ENCODE assay signal across 8 cellular contexts in genomic region chr14:68824517-68825347, GRCh38. TPM values are rescaled to one million over a fixed set of nuclear protein-coding genes. Genes with fewer than 3 reads are reported as not detected.
DNase-seq lines count a peak whose midpoint lies in the region; TF ChIP-seq lines count a peak whose summit lies in the region.

No MANE protein-coding gene starts in this region.

- H3K27me3 Mint-ChIP-seq in CD4-positive, alpha-beta memory T cell = no peaks in the 10 kb centered on the region

- H3K27ac ChIP-seq in colonic mucosa = no peak overlapping the region
- peak overlapping the region; percentile 86 to 90 for H3K27ac ChIP-seq in liver (ENCODE audit: low read depth in 1 of 2, low read length in 2 of 2)
- H3K27ac ChIP-seq in CD4-positive, alpha-beta memory T cell (ENCODE audit: low read depth, low read length) = no peak overlapping the region

- POLR2A ChIA-PET in CD4-positive, alpha-beta memory T cell (lab: Charles Lee; ENCODE audit: partially characterized antibody) = interaction anchor here (26.7 kb wide), 1 partner anchor 36 kb away, joined by 1973 read pairs; the partner anchor contains the start of gene ZFP36L1

- H3K9me3 ChIP-seq in colonic mucosa = no peaks in the 10 kb centered on the region
- H3K9me3 ChIP-seq in liver (ENCODE audit: control insufficient read depth in 4 of 4, low read length in 3 of 4) = no peaks in the 10 kb centered on the region
- H3K9me3 ChIP-seq in CD4-positive, alpha-beta memory T cell (ENCODE audit: control insufficient read depth in 1 of 2, low read length in 2 of 2) = no peaks in the 10 kb centered on the region

- DNase-seq in DMS153 treated with DMSO at 0.1 percent for 48 hours (lab: John Stamatoyannopoulos, UW; ENCODE audit: unreplicated experiment) = peak; percentile 48
- DNase-seq in HFF-Myc (ENCODE audit: extremely low read depth, low read depth) = peak; percentile 58
- DNase-seq in RKO (ENCODE audit: low spot score) = peak; percentile 91
- DNase-seq in colonic mucosa = peak; percentile 92
- DNase-seq in superior temporal gyrus (ENCODE audit: extremely low spot score) = peak; percentile 69
- no peak for DNase-seq in CD4-positive, alpha-beta memory T cell
- no peak for DNase-seq in T-helper 2 cell

- TF ChIP-seq RAD21 in liver (IDR thresholded peaks at IDR 0.05) = peak; percentile 86 to 88

- no peak overlapping the region for H3K4me3 Mint-ChIP-seq in CD4-positive, alpha-beta memory T cell

- H3K9me3 Mint-ChIP-seq in CD4-positive, alpha-beta memory T cell = no peaks in the 10 kb centered on the region

- H3K4me1 ChIP-seq in colonic mucosa = no peaks in the 10 kb centered on the region
- H3K4me1 ChIP-seq in liver (ENCODE audit: control insufficient read depth in 4 of 4, insufficient read depth in 4 of 4, low read length in 3 of 4) = peaks cover 16 to 65% (median 45%) of the 10 kb centered on the region in 4 donors
- H3K4me1 ChIP-seq in CD4-positive, alpha-beta memory T cell (ENCODE audit: insufficient read depth, low read length) = peaks cover 39% of the 10 kb centered on the region

- no peaks in the 10 kb centered on the region for H3K36me3 ChIP-seq in colonic mucosa
- H3K36me3 ChIP-seq in liver (ENCODE audit: control insufficient read depth in 4 of 4, insufficient read depth in 3 of 4, low read depth in 1 of 4, low read length in 3 of 4) = no peaks in the 10 kb centered on the region
- no peaks in the 10 kb centered on the region for H3K36me3 ChIP-seq in CD4-positive, alpha-beta memory T cell (ENCODE audit: insufficient read depth, low read length)

- H3K4me1 Mint-ChIP-seq in CD4-positive, alpha-beta memory T cell = peaks cover 16 to 46% (median 30%) of the 10 kb centered on the region in 4 donors

- H3K27ac Mint-ChIP-seq in CD4-positive, alpha-beta memory T cell = peak overlapping the region in 1 of 7 donors; percentile 57

- H3K27me3 ChIP-seq in colonic mucosa = no peaks in the 10 kb centered on the region
- no peaks in the 10 kb centered on the region for H3K27me3 ChIP-seq in liver (ENCODE audit: control insufficient read depth in 4 of 4, insufficient read depth in 4 of 4, low read length in 3 of 4)
- H3K27me3 ChIP-seq in CD4-positive, alpha-beta memory T cell (ENCODE audit: insufficient read depth, low read length) = no peaks in the 10 kb centered on the region

- peak; percentile 99 for TF ChIP-seq CTCF in HFF-Myc (IDR thresholded peaks at IDR 0.05; ENCODE audit: low read depth, low read length, missing control alignments)
- peak; percentile 95 for TF ChIP-seq CTCF in colonic mucosa (IDR thresholded peaks at IDR 0.05)
- peak; percentile 93 for TF ChIP-seq CTCF in liver (IDR thresholded peaks at IDR 0.05; ENCODE audit: low read depth, low read length, missing input control)

- WGBS in liver = 9% methylated on average over 11 of the region's 11 CpGs

- peak overlapping the region in 1 of 2 donors; percentile 62 for H3K9ac ChIP-seq in colonic mucosa (ENCODE audit: low read depth in 2 of 2, low read length in 2 of 2)
- H3K9ac ChIP-seq in liver (ENCODE audit: low read depth in 1 of 2, low read length in 2 of 2) = peak overlapping the region in 1 of 2 donors; percentile 34

- no peaks in the 10 kb centered on the region for H3K36me3 Mint-ChIP-seq in CD4-positive, alpha-beta memory T cell

- intact Hi-C loops in colonic mucosa (cut with DNase I) = loop anchor here (5.0 to 10.0 kb wide), 2 partner anchors 897 to 990 kb away; no protein-coding TSS in a partner anchor
- intact Hi-C loops in CD4-positive, alpha-beta memory T cell (cut with micrococcal nuclease) = loop anchor here (5.0 kb wide), 1 partner anchor 1007 kb away; the partner anchor contains the start of genes RAD51B and ZFYVE26

- H3K4me3 ChIP-seq in HFF-Myc (replicated peaks; ENCODE audit: low read depth, low read length) = no peak overlapping the region
- no peak overlapping the region for H3K4me3 ChIP-seq in colonic mucosa
- H3K4me3 ChIP-seq in liver (ENCODE audit: low read depth in 1 of 3, low read length in 3 of 3) = no peak overlapping the region
- no peak overlapping the region for H3K4me3 ChIP-seq in CD4-positive, alpha-beta memory T cell (ENCODE audit: low read length in 2 of 2)

- CTCF ChIA-PET in CD4-positive, alpha-beta memory T cell (lab: Charles Lee; ENCODE audit: partially characterized antibody) = interaction anchor here (0.9 to 20.9 kb wide), 15 partner anchors 8 to 891 kb away, joined by 3 to 428 read pairs (median 5); no protein-coding TSS in a partner anchor

TF ChIP-seq in liver, 16 proteins besides CTCF, POLR2A, EP300 and RAD21:
- TF ChIP-seq ATF3 (IDR thresholded peaks at IDR 0.05) (peak; percentile 24), FOXA1 (IDR thresholded peaks at IDR 0.05) (no peak), HNF4A (conservative IDR thresholded peaks at IDR 0.05) (peak; percentile 60 to 61), YY1 (IDR thresholded peaks at IDR 0.05) (peak; percentile 74), JUND (IDR thresholded peaks at IDR 0.05) (peak in 1 of 2 donors; percentile 18), REST (IDR thresholded peaks at IDR 0.05) (peak; percentile 73), TAF1 (conservative IDR thresholded peaks at IDR 0.05) (no peak), NR2F2 (IDR thresholded peaks at IDR 0.05) (peak; percentile 72), SP1 (IDR thresholded peaks at IDR 0.05) (peak; percentile 71), MAX (IDR thresholded peaks at IDR 0.05) (peak; percentile 96), EGR1 (IDR thresholded peaks at IDR 0.05; ENCODE audit: low read depth in 2 of 2) (peak in 1 of 2 donors; percentile 51), RXRA (IDR thresholded peaks at IDR 0.05) (peak; percentile 80 to 90), HNF4G (IDR thresholded peaks at IDR 0.05) (no peak), GABPA (IDR thresholded peaks at IDR 0.05 in 1 of 2, conservative IDR thresholded peaks at IDR 0.05 in 1 of 2) (peak; percentile 85 to 90), FOXA2 (IDR thresholded peaks at IDR 0.05) (no peak)
- TF ChIP-seq, protein P1, sequence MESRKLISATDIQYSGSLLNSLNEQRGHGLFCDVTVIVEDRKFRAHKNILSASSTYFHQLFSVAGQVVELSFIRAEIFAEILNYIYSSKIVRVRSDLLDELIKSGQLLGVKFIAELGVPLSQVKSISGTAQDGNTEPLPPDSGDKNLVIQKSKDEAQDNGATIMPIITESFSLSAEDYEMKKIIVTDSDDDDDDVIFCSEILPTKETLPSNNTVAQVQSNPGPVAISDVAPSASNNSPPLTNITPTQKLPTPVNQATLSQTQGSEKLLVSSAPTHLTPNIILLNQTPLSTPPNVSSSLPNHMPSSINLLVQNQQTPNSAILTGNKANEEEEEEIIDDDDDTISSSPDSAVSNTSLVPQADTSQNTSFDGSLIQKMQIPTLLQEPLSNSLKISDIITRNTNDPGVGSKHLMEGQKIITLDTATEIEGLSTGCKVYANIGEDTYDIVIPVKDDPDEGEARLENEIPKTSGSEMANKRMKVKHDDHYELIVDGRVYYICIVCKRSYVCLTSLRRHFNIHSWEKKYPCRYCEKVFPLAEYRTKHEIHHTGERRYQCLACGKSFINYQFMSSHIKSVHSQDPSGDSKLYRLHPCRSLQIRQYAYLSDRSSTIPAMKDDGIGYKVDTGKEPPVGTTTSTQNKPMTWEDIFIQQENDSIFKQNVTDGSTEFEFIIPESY (IDR thresholded peaks at IDR 0.05) = peak; percentile 40
TF ChIP-seq in liver: peak in this region for 12.

RNA-seq across cellular contexts. Expression of gene ZFP36L1, which starts 31.9 kb away (rescaled TPM):
- total RNA-seq in colonic mucosa (100 to 1,000 TPM in 1 of 2 donors, 10 to 100 TPM in 1; 97.0 to 123 TPM), liver (10 to 100 TPM; 25.0 to 58.2 TPM)
- polyA plus RNA-seq in liver = 100 to 1,000 TPM in 1 of 2 donors, 10 to 100 TPM in 1; 80.8 to 170 TPM
- total RNA-seq in CD4-positive, alpha-beta memory T cell = 100 to 1,000 TPM; 227 to 242 TPM
- 100 to 1,000 TPM in 1 of 2 donors, 10 to 100 TPM in 1; 60.3 to 127 TPM for polyA plus RNA-seq in CD4-positive, alpha-beta memory T cell

Comparison
In these comparisons a context has a peak if more than half of its experiments do, and no peak if none do; other contexts are left out.
1. DNase-seq: peak in DMS153 treated with DMSO at 0.1 percent for 48 hours (single experiment), HFF-Myc (single experiment), RKO (single experiment), colonic mucosa (single experiment) and superior temporal gyrus (single experiment); none in CD4-positive, alpha-beta memory T cell (0 of 5) and T-helper 2 cell (0 of 5).
2. H3K27ac ChIP-seq: peak in liver (2 of 2); none in colonic mucosa (single experiment) and CD4-positive, alpha-beta memory T cell (single experiment).
3. Peak in every context shown above with its lines, with median percentiles within 50 percentile points of each other: CTCF ChIP-seq.